In the genomic region with DNA sequence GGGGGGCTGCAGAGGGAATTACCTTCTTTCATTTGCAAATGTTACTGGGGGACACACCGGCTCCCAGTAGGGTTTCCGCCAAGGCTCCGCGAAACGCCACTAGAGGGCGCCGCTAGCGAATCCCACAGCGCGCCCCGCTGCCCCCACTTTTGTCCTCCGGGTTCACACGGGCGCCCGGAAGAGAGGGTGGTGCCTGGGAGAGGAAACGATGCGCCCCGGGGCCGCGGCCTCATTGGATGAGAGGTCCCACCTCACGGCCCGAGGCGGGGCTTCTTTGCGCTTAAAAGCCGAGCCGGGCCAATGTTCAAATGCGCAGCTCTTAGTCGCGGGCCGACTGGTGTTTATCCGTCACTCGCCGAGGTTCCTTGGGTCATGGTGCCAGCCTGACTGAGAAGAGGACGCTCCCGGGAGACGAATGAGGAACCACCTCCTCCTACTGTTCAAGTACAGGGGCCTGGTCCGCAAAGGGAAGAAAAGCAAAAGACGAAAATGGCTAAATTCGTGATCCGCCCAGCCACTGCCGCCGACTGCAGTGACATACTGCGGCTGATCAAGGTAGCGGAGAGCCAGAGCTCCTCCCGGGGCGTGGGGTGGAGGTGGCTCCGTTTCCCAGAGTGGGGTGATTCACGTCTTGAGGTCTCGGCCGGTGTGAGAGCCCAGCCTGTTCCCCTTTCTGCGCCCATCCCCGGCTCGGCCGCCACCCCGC, we compare ENCODE assay signal across 7 cellular contexts.
DNase-seq lines count a peak whose midpoint lies in the region; ATAC-seq and TF ChIP-seq lines count a peak whose summit lies in the region.

TSS of gene SAT1 (plus strand) at position 311 of the 706 bp plus-strand sequence. CDS start at position 490, 179 bp downstream.

- TF ChIP-seq CTCF in astrocyte of the cerebellum (IDR thresholded peaks at IDR 0.05; ENCODE audit: low read depth, low read length, missing control alignments), result peak; percentile 71

- in situ Hi-C loops in astrocyte of the cerebellum (cut with HindIII; ENCODE audit: low sequenced_read_pairs), result no loop called here

- ATAC-seq in GM18508 (IDR thresholded peaks at IDR 0.05; ENCODE audit: insufficient read depth, unreplicated experiment) (peak; percentile 38), HG03025 (IDR thresholded peaks at IDR 0.05; ENCODE audit: low FRiP score, unreplicated experiment) (peak; percentile 84)

- peak within 1 kb of the TSS; percentile 69 for H3K4me3 ChIP-seq in astrocyte of the cerebellum (ENCODE audit: low read depth, low read length)

- DNase-seq in NCI-H2029 treated with DMSO at 0.1 percent for 48 hours (lab: John Stamatoyannopoulos, UW) (peak; percentile 52), T-helper 9 cell (peak; percentile 88), astrocyte of the cerebellum (ENCODE audit: low read depth) (peak; percentile 84), hepatic stellate cell (ENCODE audit: low spot score) (peak; percentile 77), retina (peak; percentile 91)

Comparison
In these comparisons a context has a peak if more than half of its experiments do, and no peak if none do; other contexts are left out.
1. Peak in every context shown above with its lines: DNase-seq, ATAC-seq and H3K4me3 ChIP-seq.